28 cellular contexts compared by ENCODE assay signal in genomic region chr11:11697796-11698195, GRCh38.
"Had no signal": no experiment of that assay in that cellular context is flagged by ENCODE, and none has a peak within 500 bp of the region (broad histone marks: within the 10 kb centered on the region; RNA-seq: fewer than 3 reads in every experiment).

No MANE protein-coding gene starts in this region.

- DNase-seq: activated effector memory CD4-positive, alpha-beta T cell treated with anti-CD3 and anti-CD28 coated beads, Interleukin-2, amount 50 U/mL, for 16 hours; activated effector memory CD4-positive, alpha-beta T cell treated with Interleukin-2 at 50 U/mL for 16 hours; activated gamma-delta T cell; activated gamma-delta T cell treated with Interleukin-2 at 50 U/mL for 16 hours; activated naive CD4-positive, alpha-beta T cell; activated naive CD4-positive, alpha-beta T cell treated with anti-CD3 and anti-CD28 coated beads for 36 hours; activated naive CD4-positive, alpha-beta T cell treated with anti-CD3 and anti-CD28 coated beads, Interleukin-2, amount 10 ng/mL, durations not matched to agents 7 days and 5 days; activated naive CD4-positive, alpha-beta T cell treated with anti-CD3 and anti-CD28 coated beads, Interleukin-2, amount 50 U/mL, for 16 hours; activated naive CD4-positive, alpha-beta T cell treated with Interleukin-2 at 50 U/mL for 16 hours; activated naive CD8-positive, alpha-beta T cell treated with anti-CD3 and anti-CD28 coated beads for 36 hours; activated naive CD8-positive, alpha-beta T cell treated with anti-CD3 and anti-CD28 coated beads, Interleukin-2, amount 10 ng/mL, durations not matched to agents 7 days and 5 days; activated naive CD8-positive, alpha-beta T cell treated with anti-CD3 and anti-CD28 coated beads, Interleukin-2, amount 50 U/mL, for 24 hours; activated T-cell treated with anti-CD3 and anti-CD28 coated beads, Interleukin-2, amount 50 U/mL, for 1 hour; activated T-cell treated with anti-CD3 and anti-CD28 coated beads, Interleukin-2, amount 50 U/mL, for 24 hours; activated T-cell treated with anti-CD3 and anti-CD28 coated beads, Interleukin-2, amount 50 U/mL, for 4 hours; activated T-cell treated with anti-CD3 and anti-CD28 coated beads, Interleukin-2, amount 50 U/mL, for 48 hours; activated T-cell treated with anti-CD3 and anti-CD28 coated beads, Interleukin-2, amount 50 U/mL, for 72 hours; amniotic stem cell; amygdala; anterior cingulate cortex; aorta; body of pancreas; brain microvascular endothelial cell; caudate nucleus; central memory CD4-positive, alpha-beta T cell; cerebellar nuclear complex had no signal

- ATAC-seq: activated naive CD4-positive, alpha-beta T cell treated with anti-CD3 and anti-CD28 coated beads, Interleukin-2, amount 50 U/mL, for 72 hours; activated naive CD8-positive, alpha-beta T cell treated with anti-CD3 and anti-CD28 coated beads, Interleukin-2, amount 50 U/mL, for 24 hours; activated T-cell treated with anti-CD3 and anti-CD28 coated beads, Interleukin-2, amount 50 U/mL, for 4 hours; activated T-cell treated with anti-CD3 and anti-CD28 coated beads, Interleukin-2, amount 50 U/mL, for 72 hours; activated T-helper 17 cell treated with anti-CD3 and anti-CD28 coated beads, Interleukin-2, amount 50 U/mL, for 72 hours; body of pancreas had no signal
